28 cellular contexts compared by ENCODE assay signal in genomic region chr2:150783015-150783414, GRCh38.
"Had no signal": no experiment of that assay in that cellular context is flagged by ENCODE, and none has a peak within 500 bp of the region (broad histone marks: within the 10 kb centered on the region; RNA-seq: fewer than 3 reads in every experiment).

No MANE protein-coding gene starts in this region.

- H3K4me3 ChIP-seq: left lung, lung, neural progenitor cell, psoas muscle, right lobe of liver, smooth muscle cell, stomach, testis, thyroid gland, transverse colon, upper lobe of left lung, vagina had no signal

- H3K27ac Mint-ChIP-seq: mesothelial cell of epicardium; naive B cell; natural killer cell; nephron progenitor cell; neural progenitor cell; stimulated activated memory B cell treated with anti-CD40 and anti-IgM and Interleukin-4, amounts not matched to agents 10 μg/mL and 1 μg/mL and 100 μg/mL, for 72 hours had no signal

- H3K79me2 ChIP-seq: parathyroid adenoma had no signal

- H3K27me3 ChIP-seq: left lung, neural progenitor cell, neutrophil, right lobe of liver, stomach, testis, thyroid gland, transverse colon, upper lobe of left lung, vagina had no signal

- H3K9me3 ChIP-seq: left lung, neutrophil, psoas muscle, right lobe of liver, stomach, testis, thyroid gland, transverse colon, upper lobe of left lung, vagina had no signal

- ATAC-seq: left cardiac atrium; left lung; natural killer cell; psoas muscle; right lobe of liver; stimulated activated memory B cell treated with anti-CD40 and anti-IgM and Interleukin-4, amounts not matched to agents 10 μg/mL and 1 μg/mL and 100 μg/mL, for 72 hours; stimulated activated naive CD8-positive, alpha-beta T cell treated with anti-CD3 and anti-CD28 coated beads, Interleukin-15, Interleukin-2, amounts not matched to agents 100 U/mL and 50 U/mL, for 24 hours had no signal

- H2AFZ ChIP-seq: neural progenitor cell, parathyroid adenoma had no signal

- H3K4me1 ChIP-seq: neural progenitor cell, parathyroid adenoma, psoas muscle, right lobe of liver, thyroid gland, transverse colon, upper lobe of left lung had no signal

- H3K4me1 Mint-ChIP-seq: naive B cell; natural killer cell; stimulated activated memory B cell treated with anti-CD40 and anti-IgM and Interleukin-4, amounts not matched to agents 10 μg/mL and 1 μg/mL and 100 μg/mL, for 72 hours had no signal

- H3K9me3 Mint-ChIP-seq: mesothelial cell of epicardium; neural progenitor cell; stimulated activated memory B cell treated with anti-CD40 and anti-IgM and Interleukin-4, amounts not matched to agents 10 μg/mL and 1 μg/mL and 100 μg/mL, for 72 hours had no signal

- H3K27me3 Mint-ChIP-seq: naive B cell; stimulated activated memory B cell treated with anti-CD40 and anti-IgM and Interleukin-4, amounts not matched to agents 10 μg/mL and 1 μg/mL and 100 μg/mL, for 72 hours had no signal

- DNase-seq: islet precursor cell; left cardiac atrium; left lung; mesendoderm; naive B cell; natural killer cell; nephron progenitor cell; occipital lobe; psoas muscle; right lobe of liver; stimulated activated CD4-positive, alpha-beta T cell treated with anti-CD3 and anti-CD28 coated beads, Interleukin-1b, Interleukin-23, amount 100 ng/mL, for 48 hours; stimulated activated CD4-positive, alpha-beta T cell treated with anti-CD3 and anti-CD28 coated beads, Interleukin-2, amount 100 ng/mL, for 48 hours; stimulated activated CD4-positive, alpha-beta T cell treated with anti-CD3 and anti-CD28 coated beads, Interleukin-4, amount 100 ng/mL, for 4 hours; stimulated activated CD8-positive, alpha-beta memory T cell treated with anti-CD3 and anti-CD28 coated beads, Interleukin-4, amount 100 ng/mL, for 48 hours; stimulated activated naive CD8-positive, alpha-beta T cell treated with anti-CD3 and anti-CD28 coated beads, Interleukin-15, Interleukin-2, amounts not matched to agents 100 U/mL and 50 U/mL, for 24 hours; stomach; testis; thyroid gland; transverse colon; upper lobe of left lung had no signal

- H3K36me3 ChIP-seq: left lung, neural progenitor cell, neutrophil, right lobe of liver, stomach, thyroid gland, transverse colon, upper lobe of left lung, vagina had no signal

- H3K4me2 ChIP-seq: neural progenitor cell, smooth muscle cell had no signal

- H3K27ac ChIP-seq: left lung, neural progenitor cell, neutrophil, parathyroid adenoma, psoas muscle, right lobe of liver, stomach, testis, thyroid gland, transverse colon, upper lobe of left lung, vagina had no signal

- H3K9ac ChIP-seq: neural progenitor cell, parathyroid adenoma had no signal

- H3K36me3 Mint-ChIP-seq: mesothelial cell of epicardium; naive B cell; natural killer cell; neural progenitor cell; stimulated activated memory B cell treated with anti-CD40 and anti-IgM and Interleukin-4, amounts not matched to agents 10 μg/mL and 1 μg/mL and 100 μg/mL, for 72 hours had no signal

- H3K4me3 Mint-ChIP-seq: mesothelial cell of epicardium; naive B cell; natural killer cell; nephron progenitor cell; neural progenitor cell; stimulated activated memory B cell treated with anti-CD40 and anti-IgM and Interleukin-4, amounts not matched to agents 10 μg/mL and 1 μg/mL and 100 μg/mL, for 72 hours had no signal
